8 cellular contexts compared by ENCODE assay signal in the genomic region with DNA sequence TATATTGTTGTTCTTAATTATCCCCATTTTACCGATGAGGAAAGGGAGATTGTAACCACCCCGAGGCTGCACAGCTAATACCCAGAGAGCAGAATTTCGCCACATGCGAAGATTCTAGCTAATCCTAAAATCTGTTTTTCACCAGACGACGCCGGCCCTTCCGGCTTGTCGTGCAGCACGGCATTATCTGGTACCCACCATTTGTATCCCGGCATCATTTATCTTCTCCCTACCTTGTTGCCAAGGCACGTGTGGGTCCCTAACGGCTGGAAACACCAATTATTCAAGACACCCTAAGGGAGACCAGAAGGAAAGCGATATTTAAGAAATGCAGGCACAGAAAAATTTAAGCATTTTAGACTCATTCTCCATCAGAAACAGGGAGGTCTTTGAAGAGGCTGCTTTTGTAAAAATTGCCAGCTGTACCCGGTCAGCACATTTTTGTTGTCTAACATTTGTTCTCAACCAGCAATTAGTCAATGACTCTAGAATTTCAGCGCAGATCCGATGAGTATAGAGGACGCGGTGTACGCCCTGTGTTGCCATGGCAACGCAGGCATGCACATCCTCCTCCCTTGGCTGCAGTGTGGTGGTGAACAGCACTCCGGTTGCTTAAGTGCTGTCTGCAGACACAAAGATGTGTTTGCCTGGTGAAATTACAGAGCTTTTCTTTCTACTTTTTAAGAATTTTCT.
A peak's percentile ranks its signal among the peaks of the same experiment; 100 is the strongest.
DNase-seq lines count a peak whose midpoint lies in the region; ATAC-seq and TF ChIP-seq lines count a peak whose summit lies in the region.

No MANE protein-coding gene starts in this region.

- no peak for TF ChIP-seq POLR2A in upper lobe of left lung (IDR thresholded peaks at IDR 0.05)

- no peaks in the 10 kb centered on the region for H3K36me3 ChIP-seq in colonic mucosa
- no peaks in the 10 kb centered on the region for H3K36me3 ChIP-seq in upper lobe of left lung

- no peak overlapping the region for H3K9ac ChIP-seq in colonic mucosa (ENCODE audit: low read depth in 2 of 2, low read length in 2 of 2)

- intact Hi-C loops in colonic mucosa (cut with DNase I), result no loop called here

- peak; percentile 66 for DNase-seq in DMS79 treated with DMSO at 0.1 percent for 48 hours (lab: John Stamatoyannopoulos, UW)
- peak; percentile 49 for DNase-seq in NCI-H2196 treated with DMSO at 0.1 percent for 48 hours (lab: John Stamatoyannopoulos, UW; ENCODE audit: unreplicated experiment)
- DNase-seq in colonic mucosa, result peak; percentile 38
- peak in 1 of 2 donors; percentile 41 for DNase-seq in upper lobe of left lung
- no peak for DNase-seq in NCI-H1048 (lab: John Stamatoyannopoulos, UW)
- DNase-seq in OCI-M2 (lab: John Stamatoyannopoulos, UW; ENCODE audit: unreplicated experiment), result no peak

- H3K4me1 ChIP-seq in colonic mucosa (no peaks in the 10 kb centered on the region), upper lobe of left lung (peaks cover 0 to 19% (median 9%) of the 10 kb centered on the region in 4 donors)

- no peaks in the 10 kb centered on the region for H3K27me3 ChIP-seq in colonic mucosa
- no peaks in the 10 kb centered on the region for H3K27me3 ChIP-seq in layer of hippocampus (ENCODE audit: control insufficient read depth, insufficient read depth, low read length)
- no peaks in the 10 kb centered on the region for H3K27me3 ChIP-seq in upper lobe of left lung

- WGBS in upper lobe of left lung, 2 donors, result 55 to 59% methylated on average over 22 of the region's 22 CpGs

- no peak for TF ChIP-seq CTCF in colonic mucosa (IDR thresholded peaks at IDR 0.05)
- TF ChIP-seq CTCF in upper lobe of left lung (IDR thresholded peaks at IDR 0.05), result no peak

- H3K27ac ChIP-seq in colonic mucosa (no peak overlapping the region), layer of hippocampus (ENCODE audit: low read depth, low read length) (peak overlapping the region; percentile 90), upper lobe of left lung (no peak overlapping the region)

- H3K4me3 ChIP-seq in colonic mucosa, result no peak overlapping the region
- H3K4me3 ChIP-seq in upper lobe of left lung, result no peak overlapping the region

- TF ChIP-seq EP300 in upper lobe of left lung (IDR thresholded peaks at IDR 0.05), result no peak

- H3K9me3 ChIP-seq in colonic mucosa, result no peaks in the 10 kb centered on the region
- no peaks in the 10 kb centered on the region for H3K9me3 ChIP-seq in upper lobe of left lung

- ATAC-seq in upper lobe of left lung (ENCODE audit: low FRiP score in 2 of 2), result peak; percentile 69 to 92
- no peak for ATAC-seq in GM19351 (IDR thresholded peaks at IDR 0.05; ENCODE audit: unreplicated experiment)

Comparison
In these comparisons a context has a peak if more than half of its experiments do, and no peak if none do; other contexts are left out.
1. DNase-seq: peak in DMS79 treated with DMSO at 0.1 percent for 48 hours (single experiment), NCI-H2196 treated with DMSO at 0.1 percent for 48 hours (single experiment) and colonic mucosa (single experiment); none in NCI-H1048 (single experiment) and OCI-M2 (single experiment).